ENCODE assay signal across 8 cellular contexts in genomic region chr4:68498413-68499007, GRCh38. TPM values are rescaled to one million over a fixed set of nuclear protein-coding genes. Genes with fewer than 3 reads are reported as not detected.
DNase-seq lines count a peak whose midpoint lies in the region; ATAC-seq and TF ChIP-seq lines count a peak whose summit lies in the region.

No MANE protein-coding gene starts in this region.

- no peaks in the 10 kb centered on the region for H3K36me3 ChIP-seq in left lung

- H3K4me1 ChIP-seq in left lung = no peaks in the 10 kb centered on the region

- no peaks in the 10 kb centered on the region for H3K9me3 ChIP-seq in left lung

- H3K27me3 ChIP-seq in left lung = no peaks in the 10 kb centered on the region

- TF ChIP-seq CTCF in VCaP (conservative IDR thresholded peaks at IDR 0.05) (peak; percentile 98), left lung (IDR thresholded peaks at IDR 0.05) (peak; percentile 76 to 85)

- H3K27ac ChIP-seq in VCaP = peak overlapping the region; percentile 54
- no peak overlapping the region for H3K27ac ChIP-seq in left lung

- ATAC-seq in GM18498 (IDR thresholded peaks at IDR 0.05; ENCODE audit: unreplicated experiment) (peak; percentile 88), HG02870 (IDR thresholded peaks at IDR 0.05; ENCODE audit: unreplicated experiment) (peak; percentile 89), left lung (peak; percentile 98)

- DNase-seq in AG08395 (ENCODE audit: low spot score) (peak; percentile 58), NCI-H1417 (lab: John Stamatoyannopoulos, UW) (peak; percentile 46 to 84 (median 50)), cerebellar cortex (ENCODE audit: low spot score) (peak; percentile 64), left lung (peak in 1 of 2 donors; percentile 34)
- DNase-seq in stimulated activated CD8-positive, alpha-beta memory T cell treated with anti-CD3 and anti-CD28 coated beads, Interleukin-12 subunit alpha, Interleukin-12 subunit beta, amount 100 ng/mL, for 1 hour (ENCODE audit: low read depth) = peak; percentile 22

- no peak overlapping the region for H3K4me3 ChIP-seq in left lung

- intact Hi-C loops in left lung (cut with DNase I) = no loop called here

RNA-seq across cellular contexts. Expression of gene TMPRSS11E, which starts 51.2 kb away (rescaled TPM):
- not detected for total RNA-seq in left lung
